ENCODE assay signal across 18 cellular contexts in genomic region chr1:11567244-11568065, GRCh38.
DNase-seq lines count a peak whose midpoint lies in the region; ATAC-seq, FAIRE-seq and TF ChIP-seq lines count a peak whose summit lies in the region.
"Had no signal": no experiment of that assay in that cellular context is flagged by ENCODE, and none has a peak within 500 bp of the region (broad histone marks: within the 10 kb centered on the region; RNA-seq: fewer than 3 reads in every experiment).

No MANE protein-coding gene starts in this region.

- intact Hi-C loops in Right ventricle myocardium inferior (cut with DNase I) = no loop called here

- no peak overlapping the region for H4K8ac ChIP-seq in H1 (ENCODE audit: extremely low read depth, insufficient read depth, low read length)

- H3K9ac ChIP-seq in H1 (replicated peaks in 1 of 4; ENCODE audit: extremely low read depth in 1 of 4, low read depth in 3 of 4, low read length in 3 of 4) (no peak overlapping the region), smooth muscle cell (ENCODE audit: low read depth) (no peak overlapping the region)

- H4K20me1 ChIP-seq in H1 (replicated peaks in 1 of 2; ENCODE audit: control insufficient read depth in 1 of 2, insufficient read depth in 2 of 2, low read length in 2 of 2) (no peaks in the 10 kb centered on the region), smooth muscle cell (ENCODE audit: low read depth) (no peaks in the 10 kb centered on the region)

- POLR2A ChIA-PET in H1 (lab: Charles Lee; ENCODE audit: partially characterized antibody) = no interaction called here

- no peak overlapping the region for H4K5ac ChIP-seq in H1 (ENCODE audit: insufficient read length, low read depth, low read length)

- no peaks in the 10 kb centered on the region for H3K79me2 ChIP-seq in H1 (ENCODE audit: control insufficient read depth in 1 of 2, insufficient read depth in 2 of 2, low read length in 2 of 2)
- H3K79me2 ChIP-seq in smooth muscle cell (ENCODE audit: low read depth) = no peaks in the 10 kb centered on the region

- no peak overlapping the region for H3K18ac ChIP-seq in H1 (ENCODE audit: extremely low read depth, low read length)

- H3K23ac ChIP-seq in H1 (ENCODE audit: insufficient read length) = no peak overlapping the region

- H3K27ac ChIP-seq in H1 (ENCODE audit: low read depth, low read length) (no peak overlapping the region), smooth muscle cell (ENCODE audit: low read depth) (no peak overlapping the region)
- H3K27ac ChIP-seq: A549, Peyer's patch had no signal

- H2BK5ac ChIP-seq in H1 (ENCODE audit: low read depth, low read length) = no peak overlapping the region

- H3K36me3 Mint-ChIP-seq in natural killer cell treated with Interleukin-12 subunit alpha and Interleukin-12 subunit beta and Interleukin-15 and Interleukin-18, amount 100 ng/mL, for 72 hours = no peaks in the 10 kb centered on the region
- H3K36me3 Mint-ChIP-seq: CD8-positive, alpha-beta T cell had no signal

- no peaks in the 10 kb centered on the region for H3K9me3 Mint-ChIP-seq in natural killer cell treated with Interleukin-12 subunit alpha and Interleukin-12 subunit beta and Interleukin-15 and Interleukin-18, amount 100 ng/mL, for 72 hours
- H3K9me3 Mint-ChIP-seq: CD8-positive, alpha-beta T cell; HFFc6 had no signal

- H3K9me3 ChIP-seq in H1 (ENCODE audit: insufficient read depth in 2 of 2, low read depth in 1 of 2, low read length in 1 of 2) (no peaks in the 10 kb centered on the region), smooth muscle cell (replicated peaks; ENCODE audit: low read depth) (no peaks in the 10 kb centered on the region)
- H3K9me3 ChIP-seq: A549, Peyer's patch had no signal

- H3K27me3 ChIP-seq in H1 (replicated peaks in 1 of 4; ENCODE audit: control insufficient read depth in 3 of 4, extremely low read depth in 1 of 4, insufficient read depth in 3 of 4, low read length in 3 of 4) (no peaks in the 10 kb centered on the region), smooth muscle cell (ENCODE audit: low read depth) (peaks cover 6% of the 10 kb centered on the region)
- H3K27me3 ChIP-seq: Peyer's patch had no signal

- no peak for ATAC-seq in Right ventricle myocardium inferior
- no peak for ATAC-seq in natural killer cell treated with Interleukin-12 subunit alpha and Interleukin-12 subunit beta and Interleukin-15 and Interleukin-18, amount 100 ng/mL, for 72 hours
- ATAC-seq: A549; CD8-positive, alpha-beta T cell had no signal

- TF ChIP-seq CTCF in H1 (IDR thresholded peaks at IDR 0.05; ENCODE audit: control extremely low read depth in 1 of 3, insufficient read depth in 1 of 3, low read depth in 1 of 3, low read length in 3 of 3) (no peak), smooth muscle cell (IDR thresholded peaks at IDR 0.05; ENCODE audit: borderline replicate concordance, insufficient read depth, poor library complexity, severe bottlenecking) (no peak)

- H2BK12ac ChIP-seq in H1 (ENCODE audit: low read depth, low read length) = 0 out of 2 replicates have a peak overlapping the region, but pooled peaks have one; percentile 9

- H3K4me1 ChIP-seq in H1 (replicated peaks in 1 of 4; ENCODE audit: control insufficient read depth in 3 of 4, insufficient read depth in 4 of 4, low read length in 3 of 4) (no peaks in the 10 kb centered on the region; a peak in 1 of 7 replicates), smooth muscle cell (ENCODE audit: low read depth) (peaks cover 10% of the 10 kb centered on the region)
- H3K4me1 ChIP-seq: A549, Peyer's patch had no signal

- H2BK15ac ChIP-seq in H1 (ENCODE audit: low read length) = no peak overlapping the region

- H3K4ac ChIP-seq in H1 (replicated peaks; ENCODE audit: insufficient read length, low read depth, low read length) = no peak overlapping the region

- H2AK5ac ChIP-seq in H1 (ENCODE audit: low read depth, low read length) = no peak overlapping the region

- H3K4me2 ChIP-seq in H1 (ENCODE audit: insufficient read depth in 1 of 2, low read depth in 2 of 2, low read length in 2 of 2) (no peak overlapping the region), smooth muscle cell (no peak overlapping the region)
- H3K4me2 ChIP-seq: A549 had no signal

- no peak for TF ChIP-seq POLR2A in H1 (IDR thresholded peaks at IDR 0.05; ENCODE audit: control extremely low read depth in 1 of 2, low read depth in 2 of 2, low read length in 2 of 2)

- no peak for TF ChIP-seq EP300 in H1 (IDR thresholded peaks at IDR 0.05; ENCODE audit: borderline replicate concordance in 1 of 2, low read depth in 2 of 2, low read length in 2 of 2)

- no peak overlapping the region for H3K56ac ChIP-seq in H1 (replicated peaks; ENCODE audit: insufficient read length, low read depth, low read length)

- H3K4me1 Mint-ChIP-seq in natural killer cell treated with Interleukin-12 subunit alpha and Interleukin-12 subunit beta and Interleukin-15 and Interleukin-18, amount 100 ng/mL, for 72 hours (ENCODE audit: low read depth in 2 of 2) = no peaks in the 10 kb centered on the region

- H2BK20ac ChIP-seq in H1 (ENCODE audit: low read length) = no peak overlapping the region

- H4K91ac ChIP-seq in H1 (replicated peaks; ENCODE audit: insufficient read length, low read length) = no peak overlapping the region

- CTCF ChIA-PET in H1 (lab: Charles Lee; ENCODE audit: partially characterized antibody) = interaction anchor here (1.1 to 1.9 kb wide), 4 partner anchors 26 to 247 kb away, joined by 3 to 5 read pairs (median 3); no protein-coding TSS in a partner anchor

- no peak for FAIRE-seq in H1 (lab: Jason Lieb, UNC)
- FAIRE-seq: A549 had no signal

- no peak overlapping the region for H3K14ac ChIP-seq in H1 (ENCODE audit: insufficient read length)

- no peak overlapping the region for H3K27ac Mint-ChIP-seq in natural killer cell treated with Interleukin-12 subunit alpha and Interleukin-12 subunit beta and Interleukin-15 and Interleukin-18, amount 100 ng/mL, for 72 hours
- H3K27ac Mint-ChIP-seq: CD8-positive, alpha-beta T cell; HFFc6 had no signal

- no peaks in the 10 kb centered on the region for H3K23me2 ChIP-seq in H1 (ENCODE audit: low read depth, low read length)

- peak; percentile 55 for DNase-seq in NCI-H82 (lab: John Stamatoyannopoulos, UW)
- DNase-seq in NCI-H82 treated with DMSO at 0.1 percent for 48 hours (lab: John Stamatoyannopoulos, UW; ENCODE audit: unreplicated experiment) = no peak
- DNase-seq in RPMI8226 = peak; percentile 67
- no peak for DNase-seq in H1 (ENCODE audit: low read depth in 1 of 2, low spot score in 2 of 2)
- no peak for DNase-seq in smooth muscle cell (lab: John Stamatoyannopoulos, UW; ENCODE audit: unreplicated experiment)
- DNase-seq in Right ventricle myocardium inferior (ENCODE audit: missing footprints) = no peak
- DNase-seq in natural killer cell treated with Interleukin-12 subunit alpha and Interleukin-12 subunit beta and Interleukin-15 and Interleukin-18, amount 100 ng/mL, for 72 hours (ENCODE audit: low spot score) = no peak
- DNase-seq: Calu3; CD8-positive, alpha-beta T cell; H7; HFFc6; Kasumi-1; NCI-H1105; NCI-H2081 treated with DMSO at 0.1 percent for 48 hours; NCI-H446; Peyer's patch; T-helper 1 cell had no signal

- H2BK120ac ChIP-seq in H1 (replicated peaks; ENCODE audit: low read depth, low read length) = no peak overlapping the region

- H3K4me3 Mint-ChIP-seq in natural killer cell treated with Interleukin-12 subunit alpha and Interleukin-12 subunit beta and Interleukin-15 and Interleukin-18, amount 100 ng/mL, for 72 hours = no peak overlapping the region
- H3K4me3 Mint-ChIP-seq: CD8-positive, alpha-beta T cell; HFFc6 had no signal

- no peaks in the 10 kb centered on the region for H3F3A ChIP-seq in smooth muscle cell (ENCODE audit: low read depth)

- H2AFZ ChIP-seq in H1 (ENCODE audit: low read length) (no peak overlapping the region), smooth muscle cell (ENCODE audit: low read depth) (no peak overlapping the region)

- H3K4me3 ChIP-seq in H1 (ENCODE audit: extremely low read depth in 1 of 4, insufficient read depth in 2 of 4, low read depth in 3 of 4, low read length in 4 of 4) (no peak overlapping the region), smooth muscle cell (no peak overlapping the region)
- H3K4me3 ChIP-seq: A549, Peyer's patch had no signal

- no peak for TF ChIP-seq RAD21 in H1 (IDR thresholded peaks at IDR 0.05 in 1 of 2, conservative IDR thresholded peaks at IDR 0.05 in 1 of 2; ENCODE audit: low read depth in 2 of 2, low read length in 2 of 2)

- 91% methylated on average over 11 of the region's 11 CpGs; no CpG with 5 or more reads in 1 of the 2 experiments for WGBS in H1 (ENCODE audit: extremely low coverage in 1 of 2, insufficient coverage in 1 of 2, insufficient read length in 1 of 2, insufficient replicate concordance in 2 of 2, low coverage in 1 of 2, low lambda C conversion rate in 2 of 2, missing lambda C conversion rate in 1 of 2), 2 experiments
- WGBS in smooth muscle cell (ENCODE audit: low lambda C conversion rate) = 86% methylated on average over 11 of the region's 11 CpGs

- H3K36me3 ChIP-seq in H1 (ENCODE audit: control insufficient read depth in 2 of 4, insufficient read depth in 4 of 4, low read length in 3 of 4) (no peaks in the 10 kb centered on the region), smooth muscle cell (ENCODE audit: low read depth) (no peaks in the 10 kb centered on the region)
- H3K36me3 ChIP-seq: Peyer's patch had no signal

- no peaks in the 10 kb centered on the region for H3K79me1 ChIP-seq in H1 (ENCODE audit: low read depth, low read length)

- peaks cover 11 to 14% of the 10 kb centered on the region in 2 donors for H3K27me3 Mint-ChIP-seq in natural killer cell treated with Interleukin-12 subunit alpha and Interleukin-12 subunit beta and Interleukin-15 and Interleukin-18, amount 100 ng/mL, for 72 hours

TF ChIP-seq in H1, 55 proteins besides CTCF, POLR2A, EP300 and RAD21 (continues in another document):
- TF ChIP-seq KDM1A (IDR thresholded peaks at IDR 0.05; ENCODE audit: borderline replicate concordance, low read length) = peak; percentile 64; the same call in 1 of the 2 replicates

Comparison
In these comparisons a context has a peak if more than half of its experiments do, and no peak if none do; other contexts are left out.
1. DNase-seq: peak in NCI-H82 (single experiment) and RPMI8226 (single experiment); none in NCI-H82 treated with DMSO at 0.1 percent for 48 hours (single experiment), H1 (0 of 2), smooth muscle cell (single experiment), Right ventricle myocardium inferior (single experiment) and natural killer cell treated with Interleukin-12 subunit alpha and Interleukin-12 subunit beta and Interleukin-15 and Interleukin-18, amount 100 ng/mL, for 72 hours (single experiment).